ENCODE assay signal across 18 cellular contexts in genomic region chr18:3608488-3608887, GRCh38.
"Had no signal": no experiment of that assay in that cellular context is flagged by ENCODE, and none has a peak within 500 bp of the region (broad histone marks: within the 10 kb centered on the region; RNA-seq: fewer than 3 reads in every experiment).

No MANE protein-coding gene starts in this region.

- H3K27me3 ChIP-seq: adrenal gland, foreskin keratinocyte, heart left ventricle, spleen, upper lobe of left lung had no signal

- H3K4me3 Mint-ChIP-seq: natural killer cell treated with Interleukin-12 subunit alpha and Interleukin-12 subunit beta and Interleukin-15 and Interleukin-18, amount 100 ng/mL, for 72 hours; stimulated activated naive B cell treated with anti-CD40 and anti-IgM and Interleukin-4, amounts not matched to agents 10 μg/mL and 1 μg/mL and 100 μg/mL, for 72 hours had no signal

- H3K36me3 Mint-ChIP-seq: natural killer cell treated with Interleukin-12 subunit alpha and Interleukin-12 subunit beta and Interleukin-15 and Interleukin-18, amount 100 ng/mL, for 72 hours; stimulated activated naive B cell treated with anti-CD40 and anti-IgM and Interleukin-4, amounts not matched to agents 10 μg/mL and 1 μg/mL and 100 μg/mL, for 72 hours had no signal

- H3K36me3 ChIP-seq: adrenal gland, heart left ventricle, spleen, upper lobe of left lung, WERI-Rb-1 had no signal

- H3K9me3 Mint-ChIP-seq: natural killer cell treated with Interleukin-12 subunit alpha and Interleukin-12 subunit beta and Interleukin-15 and Interleukin-18, amount 100 ng/mL, for 72 hours; stimulated activated naive B cell treated with anti-CD40 and anti-IgM and Interleukin-4, amounts not matched to agents 10 μg/mL and 1 μg/mL and 100 μg/mL, for 72 hours had no signal

- DNase-seq: activated naive CD4-positive, alpha-beta T cell; activated T-cell treated with anti-CD3 and anti-CD28 coated beads, Interleukin-2, amount 50 U/mL, for 48 hours; adrenal gland; foreskin keratinocyte; heart left ventricle; islet precursor cell; mammary epithelial cell; psoas muscle; stimulated activated CD4-positive, alpha-beta T cell treated with anti-CD3 and anti-CD28 coated beads, Interleukin-1b, Interleukin-23, amount 100 ng/mL, for 48 hours; stimulated activated naive B cell treated with anti-CD40 and anti-IgM and Interleukin-4, amounts not matched to agents 10 μg/mL and 1 μg/mL and 100 μg/mL, for 72 hours; upper lobe of left lung; WERI-Rb-1 had no signal

- H3K4me3 ChIP-seq: adrenal gland, heart left ventricle, psoas muscle, spleen, upper lobe of left lung had no signal

- FAIRE-seq: colon, endothelial cell of umbilical vein had no signal

- H3K27me3 Mint-ChIP-seq: natural killer cell treated with Interleukin-12 subunit alpha and Interleukin-12 subunit beta and Interleukin-15 and Interleukin-18, amount 100 ng/mL, for 72 hours; stimulated activated naive B cell treated with anti-CD40 and anti-IgM and Interleukin-4, amounts not matched to agents 10 μg/mL and 1 μg/mL and 100 μg/mL, for 72 hours had no signal

- H3K4me1 Mint-ChIP-seq: stimulated activated naive B cell treated with anti-CD40 and anti-IgM and Interleukin-4, amounts not matched to agents 10 μg/mL and 1 μg/mL and 100 μg/mL, for 72 hours had no signal

- H3K27ac ChIP-seq: foreskin keratinocyte, heart left ventricle, psoas muscle, upper lobe of left lung, WERI-Rb-1 had no signal

- ATAC-seq: foreskin keratinocyte; heart left ventricle; left lobe of liver; natural killer cell treated with Interleukin-12 subunit alpha and Interleukin-12 subunit beta and Interleukin-15 and Interleukin-18, amount 100 ng/mL, for 72 hours; psoas muscle; sciatic nerve; stimulated activated naive B cell treated with anti-CD40 and anti-IgM and Interleukin-4, amounts not matched to agents 10 μg/mL and 1 μg/mL and 100 μg/mL, for 72 hours had no signal
